ENCODE assay signal across 14 cellular contexts in the genomic region with DNA sequence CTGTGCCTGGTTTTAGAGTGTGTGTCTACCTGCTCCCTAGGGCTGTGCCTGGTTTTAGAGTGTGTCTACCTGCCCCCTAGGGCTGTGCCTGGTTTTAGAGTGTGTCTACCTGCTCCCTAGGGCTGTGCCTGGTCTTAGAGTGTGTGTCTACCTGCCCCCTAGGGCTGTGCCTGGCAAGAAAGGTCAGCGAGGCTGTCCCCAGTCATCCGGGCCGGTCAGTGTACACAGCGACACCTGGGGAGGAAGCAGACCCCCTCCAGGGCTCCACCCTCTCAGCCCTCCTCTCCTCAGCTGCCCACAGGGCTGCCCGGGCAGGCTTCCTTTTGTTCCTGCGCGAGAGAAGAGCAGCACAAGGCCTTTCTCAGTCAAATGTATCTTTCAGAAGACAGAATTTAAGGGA. TPM values are rescaled to one million over a fixed set of nuclear protein-coding genes. Genes with fewer than 3 reads are reported as not detected.
A peak's percentile ranks its signal among the peaks of the same experiment; 100 is the strongest.
DNase-seq lines count a peak whose midpoint lies in the region; ATAC-seq, FAIRE-seq and TF ChIP-seq lines count a peak whose summit lies in the region.
"Had no signal": no experiment of that assay in that cellular context is flagged by ENCODE, and none has a peak within 500 bp of the region (broad histone marks: within the 10 kb centered on the region; RNA-seq: fewer than 3 reads in every experiment).

No MANE protein-coding gene starts in this region.

- H3K36me3 Mint-ChIP-seq in astrocyte (ENCODE audit: low read depth, unreplicated experiment), result no peaks in the 10 kb centered on the region
- H3K36me3 Mint-ChIP-seq: activated CD4-positive, alpha-beta memory T cell treated with anti-CD3 and anti-CD28 coated beads for 36 hours had no signal

- peaks cover 3% of the 10 kb centered on the region for H4K20me1 ChIP-seq in astrocyte (ENCODE audit: insufficient read depth, low read length)

- H3K9me3 ChIP-seq in astrocyte (ENCODE audit: insufficient read depth, low read depth, low read length), result peaks cover 4% of the 10 kb centered on the region
- no peaks in the 10 kb centered on the region for H3K9me3 ChIP-seq in iPS-18a (ENCODE audit: control insufficient read depth, low read depth, low read length)
- H3K9me3 ChIP-seq in sigmoid colon, result no peaks in the 10 kb centered on the region

- H3K4me1 ChIP-seq in astrocyte (ENCODE audit: insufficient read depth, low read length) (peaks cover 38% of the 10 kb centered on the region), iPS-18a (ENCODE audit: control insufficient read depth, low read depth, low read length) (peaks cover 30% of the 10 kb centered on the region), sigmoid colon (peaks cover 0 to 45% (median 42%) of the 10 kb centered on the region in 4 donors)

- intact Hi-C loops in sigmoid colon (cut with DNase I), result loop anchor here (5.0 to 10.0 kb wide), 2 partner anchors 109 to 227 kb away; no protein-coding TSS in a partner anchor
- intact Hi-C loops in sciatic nerve (cut with DNase I), result no loop called here

- H3K27me3 Mint-ChIP-seq in astrocyte (ENCODE audit: low read depth, unreplicated experiment), result peaks cover 11% of the 10 kb centered on the region

- H3K27me3 ChIP-seq in astrocyte (ENCODE audit: insufficient read depth, low read length) (peaks cover 14% of the 10 kb centered on the region), iPS-18a (ENCODE audit: control insufficient read depth, insufficient read depth, low read length) (peaks cover 57% of the 10 kb centered on the region), sigmoid colon (peaks cover 67 to 94% (median 90%) of the 10 kb centered on the region in 3 donors)

- H3K4me2 ChIP-seq in astrocyte (ENCODE audit: low read length), result peak overlapping the region; percentile 68

- H3K27ac ChIP-seq in astrocyte (ENCODE audit: low read depth, low read length), result no peak overlapping the region
- no peak overlapping the region for H3K27ac ChIP-seq in iPS-18a (ENCODE audit: low read length)
- peak overlapping the region; percentile 36 to 65 (median 54) for H3K27ac ChIP-seq in sigmoid colon

- FAIRE-seq in astrocyte (lab: Jason Lieb, UNC), result no peak

- no peaks in the 10 kb centered on the region for H3K79me2 ChIP-seq in astrocyte (ENCODE audit: insufficient read depth, low read length)

- WGBS in sigmoid colon, 2 donors, result 10 to 65% methylated on average over 7 of the region's 7 CpGs

- TF ChIP-seq CTCF in astrocyte (IDR thresholded peaks at IDR 0.05; ENCODE audit: insufficient read depth, low read depth, low read length) (no peak), sigmoid colon (IDR thresholded peaks at IDR 0.05) (no peak)

- no peak for TF ChIP-seq EP300 in sigmoid colon (IDR thresholded peaks at IDR 0.05)

- peak in 1 of 2 donors; percentile 5 for TF ChIP-seq POLR2A in sigmoid colon (IDR thresholded peaks at IDR 0.05)

- H3K4me1 Mint-ChIP-seq in astrocyte (ENCODE audit: low read depth, unreplicated experiment), result peaks cover 8% of the 10 kb centered on the region

- H3K36me3 ChIP-seq in astrocyte (ENCODE audit: insufficient read depth, low read length), result no peaks in the 10 kb centered on the region
- no peaks in the 10 kb centered on the region for H3K36me3 ChIP-seq in iPS-18a (ENCODE audit: control insufficient read depth, low read depth, low read length)
- no peaks in the 10 kb centered on the region for H3K36me3 ChIP-seq in sigmoid colon

- H3K9ac ChIP-seq in astrocyte (ENCODE audit: low read length) (no peak overlapping the region), iPS-18a (ENCODE audit: low read length) (peak overlapping the region; percentile 17)

- peak overlapping the region; percentile 11 for H2AFZ ChIP-seq in astrocyte (ENCODE audit: low read depth, low read length)

- H3K9me3 Mint-ChIP-seq in astrocyte (ENCODE audit: unreplicated experiment), result no peaks in the 10 kb centered on the region
- H3K9me3 Mint-ChIP-seq: activated CD4-positive, alpha-beta memory T cell treated with anti-CD3 and anti-CD28 coated beads for 36 hours had no signal

- DNase-seq in HT-29 (ENCODE audit: low spot score) (peak; percentile 73), astrocyte (ENCODE audit: low read depth) (no peak), sigmoid colon (no peak), sciatic nerve (ENCODE audit: low spot score) (no peak), Kasumi-1 (lab: John Stamatoyannopoulos, UW) (no peak)
- DNase-seq: activated CD4-positive, alpha-beta memory T cell treated with anti-CD3 and anti-CD28 coated beads for 36 hours; activated naive CD4-positive, alpha-beta T cell treated with Interleukin-2 at 50 U/mL for 16 hours; stimulated activated CD4-positive, alpha-beta T cell treated with anti-CD3 and anti-CD28 coated beads, Interleukin-4, amount 100 ng/mL, for 24 hours; stimulated activated naive CD4-positive, alpha-beta T cell treated with Interleukin-2 at 50 U/mL for 16 hours had no signal

- no peak overlapping the region for H3K27ac Mint-ChIP-seq in astrocyte (ENCODE audit: unreplicated experiment)
- H3K27ac Mint-ChIP-seq: activated CD4-positive, alpha-beta memory T cell treated with anti-CD3 and anti-CD28 coated beads for 36 hours had no signal

- ATAC-seq in GM19328 (IDR thresholded peaks at IDR 0.05; ENCODE audit: unreplicated experiment), result no peak
- no peak for ATAC-seq in sciatic nerve
- ATAC-seq: left lobe of liver had no signal

- H3K4me3 ChIP-seq in astrocyte (ENCODE audit: insufficient read depth, low read depth, low read length), result no peak overlapping the region
- H3K4me3 ChIP-seq in iPS-18a (ENCODE audit: low read length), result peak overlapping the region; percentile 61
- no peak overlapping the region for H3K4me3 ChIP-seq in sigmoid colon

- no peak overlapping the region for H3K4me3 Mint-ChIP-seq in astrocyte (ENCODE audit: unreplicated experiment)
- H3K4me3 Mint-ChIP-seq: activated CD4-positive, alpha-beta memory T cell treated with anti-CD3 and anti-CD28 coated beads for 36 hours had no signal

RNA-seq across cellular contexts. Expression of gene NRARP, which starts 4.1 kb away (rescaled TPM):
- 107 and 116 TPM in 2 replicates for total RNA-seq in HT-29 (2014; rRNA removed; shearing (Covaris generic))
- total RNA-seq in astrocyte (6.9 and 7.3 TPM in 2 replicates), sigmoid colon (1 to 10 TPM in 3 of 4 donors, not detected in 1; 1.8 to 2.9 (median 2.8) TPM), sciatic nerve (18.5 TPM)
- polyA plus RNA-seq in sigmoid colon, result 10 to 100 TPM; 20.4 to 24.7 (median 24.0) TPM

RNA-seq across cellular contexts. Expression of gene TOR4A, which starts 20.4 kb away (rescaled TPM):
- total RNA-seq in HT-29 (2014; rRNA removed; shearing (Covaris generic)), result 210 and 226 TPM in 2 replicates
- 10.8 and 11.8 TPM in 2 replicates for total RNA-seq in astrocyte
- total RNA-seq in sigmoid colon, result 1 to 10 TPM; 3.8 to 4.3 (median 3.9) TPM
- polyA plus RNA-seq in sigmoid colon, result 10 to 100 TPM in 1 of 3 donors, 1 to 10 TPM in 2; 5.1 to 33.0 (median 6.6) TPM
- 4.0 TPM for total RNA-seq in sciatic nerve

RNA-seq across cellular contexts. Expression of gene NELFB, which starts 42.8 kb away (rescaled TPM):
- 111 and 115 TPM in 2 replicates for total RNA-seq in HT-29 (2014; rRNA removed; shearing (Covaris generic))
- 45.8 and 48.9 TPM in 2 replicates for total RNA-seq in astrocyte
- 10 to 100 TPM; 24.7 to 36.5 (median 33.2) TPM for total RNA-seq in sigmoid colon
- polyA plus RNA-seq in sigmoid colon, result 10 to 100 TPM; 41.6 to 70.5 (median 45.0) TPM
- 38.9 TPM for total RNA-seq in sciatic nerve

RNA-seq across cellular contexts. Expression of gene STPG3, which starts 46.9 kb away (rescaled TPM):
- total RNA-seq in HT-29 (2014; rRNA removed; shearing (Covaris generic)), result not detected in 2 replicates
- total RNA-seq in astrocyte (not detected in 2 replicates), sigmoid colon (not detected), sciatic nerve (not detected)
- not detected for polyA plus RNA-seq in sigmoid colon
- total RNA-seq: activated CD4-positive, alpha-beta memory T cell treated with anti-CD3 and anti-CD28 coated beads for 36 hours; chondrocyte; left lobe of liver; T-helper 2 cell treated with Interferon-gamma antibody and Interleukin-4, amounts not matched to agents 100 ng/mL and 5 ng/mL, for 36 hours had no signal

RNA-seq across cellular contexts. Expression of gene TUBB4B, which starts 56.9 kb away (rescaled TPM):
- 607 and 627 TPM in 2 replicates for total RNA-seq in HT-29 (2014; rRNA removed; shearing (Covaris generic))
- total RNA-seq in astrocyte (188 and 218 TPM in 2 replicates), sigmoid colon (100 to 1,000 TPM; 141 to 196 (median 164) TPM), sciatic nerve (108 TPM)
- polyA plus RNA-seq in sigmoid colon, result 100 to 1,000 TPM; 292 to 505 (median 444) TPM

Comparison
In these comparisons a context has a peak if more than half of its experiments do, and no peak if none do; other contexts are left out.
1. H3K27ac ChIP-seq: peak in sigmoid colon (4 of 4); none in astrocyte (single experiment) and iPS-18a (single experiment).
2. RNA of gene TOR4A, which starts 20.4 kb away (total RNA-seq): 210 to 226 TPM in HT-29; 10.8 to 11.8 TPM in astrocyte, 4.0 TPM in sciatic nerve (single experiment) and 3.8 to 4.3 TPM in sigmoid colon; every median in the first group is over 10 times any median in the second.